ENCODE assay signal across 14 cellular contexts in genomic region chr6:90256698-90257485, GRCh38. TPM values are rescaled to one million over a fixed set of nuclear protein-coding genes. Genes with fewer than 3 reads are reported as not detected.
DNase-seq lines count a peak whose midpoint lies in the region; ATAC-seq and TF ChIP-seq lines count a peak whose summit lies in the region.
"Had no signal": no experiment of that assay in that cellular context is flagged by ENCODE, and none has a peak within 500 bp of the region (broad histone marks: within the 10 kb centered on the region; RNA-seq: fewer than 3 reads in every experiment).

No MANE protein-coding gene starts in this region.

- TF ChIP-seq CTCF in esophagus squamous epithelium (IDR thresholded peaks at IDR 0.05): no peak

- H3K4me1 ChIP-seq in esophagus squamous epithelium: no peaks in the 10 kb centered on the region
- H3K4me1 ChIP-seq: heart left ventricle had no signal

- H3K27me3 Mint-ChIP-seq in activated CD4-positive, alpha-beta T cell treated with anti-CD3 and anti-CD28 coated beads, Interleukin-2, amount 10 ng/mL, durations not matched to agents 7 days and 5 days: no peaks in the 10 kb centered on the region
- no peaks in the 10 kb centered on the region for H3K27me3 Mint-ChIP-seq in T-helper 2 cell treated with Interferon-gamma antibody and Interleukin-4, amounts not matched to agents 5 μg/mL and 100 μg/mL, for 36 hours (ENCODE audit: low read depth)
- H3K27me3 Mint-ChIP-seq in stimulated activated memory B cell treated with anti-CD40 and anti-IgM and Interleukin-4, amounts not matched to agents 10 μg/mL and 1 μg/mL and 100 μg/mL, for 72 hours: no peaks in the 10 kb centered on the region
- H3K27me3 Mint-ChIP-seq: brain had no signal

- CTCF ChIA-PET in activated CD4-positive, alpha-beta T cell treated with anti-CD3 and anti-CD28 coated beads, Interleukin-2, amount 10 ng/mL, durations not matched to agents 7 days and 5 days (lab: Charles Lee): no interaction called here

- H3K4me3 Mint-ChIP-seq in activated CD4-positive, alpha-beta T cell treated with anti-CD3 and anti-CD28 coated beads, Interleukin-2, amount 10 ng/mL, durations not matched to agents 7 days and 5 days: no peak overlapping the region
- H3K4me3 Mint-ChIP-seq in T-helper 2 cell treated with Interferon-gamma antibody and Interleukin-4, amounts not matched to agents 5 μg/mL and 100 μg/mL, for 36 hours: peak overlapping the region; percentile 10
- H3K4me3 Mint-ChIP-seq in stimulated activated memory B cell treated with anti-CD40 and anti-IgM and Interleukin-4, amounts not matched to agents 10 μg/mL and 1 μg/mL and 100 μg/mL, for 72 hours: no peak overlapping the region
- H3K4me3 Mint-ChIP-seq: brain had no signal

- H3K36me3 Mint-ChIP-seq in activated CD4-positive, alpha-beta T cell treated with anti-CD3 and anti-CD28 coated beads, Interleukin-2, amount 10 ng/mL, durations not matched to agents 7 days and 5 days (ENCODE audit: low read depth): peaks cover 79% of the 10 kb centered on the region
- peaks cover 64% of the 10 kb centered on the region for H3K36me3 Mint-ChIP-seq in T-helper 2 cell treated with Interferon-gamma antibody and Interleukin-4, amounts not matched to agents 5 μg/mL and 100 μg/mL, for 36 hours (ENCODE audit: low read depth)
- H3K36me3 Mint-ChIP-seq in stimulated activated memory B cell treated with anti-CD40 and anti-IgM and Interleukin-4, amounts not matched to agents 10 μg/mL and 1 μg/mL and 100 μg/mL, for 72 hours: peaks cover 43% of the 10 kb centered on the region

- TF ChIP-seq POLR2A in esophagus squamous epithelium (IDR thresholded peaks at IDR 0.05): no peak

- ATAC-seq in stimulated activated memory B cell treated with anti-CD40 and anti-IgM and Interleukin-4, amounts not matched to agents 10 μg/mL and 1 μg/mL and 100 μg/mL, for 72 hours: no peak
- ATAC-seq in GM18858 (IDR thresholded peaks at IDR 0.05; ENCODE audit: unreplicated experiment): no peak
- ATAC-seq: heart left ventricle had no signal

- peaks cover 45% of the 10 kb centered on the region for H3K9me3 Mint-ChIP-seq in activated CD4-positive, alpha-beta T cell treated with anti-CD3 and anti-CD28 coated beads, Interleukin-2, amount 10 ng/mL, durations not matched to agents 7 days and 5 days
- H3K9me3 Mint-ChIP-seq in T-helper 2 cell treated with Interferon-gamma antibody and Interleukin-4, amounts not matched to agents 5 μg/mL and 100 μg/mL, for 36 hours: peaks cover 37% of the 10 kb centered on the region
- H3K9me3 Mint-ChIP-seq in stimulated activated memory B cell treated with anti-CD40 and anti-IgM and Interleukin-4, amounts not matched to agents 10 μg/mL and 1 μg/mL and 100 μg/mL, for 72 hours: peaks cover 6% of the 10 kb centered on the region

- H3K27ac ChIP-seq in epithelial cell of prostate (peak overlapping the region; percentile 21), esophagus squamous epithelium (no peak overlapping the region)
- H3K27ac ChIP-seq: heart left ventricle had no signal

- no peaks in the 10 kb centered on the region for H3K27me3 ChIP-seq in esophagus squamous epithelium
- H3K27me3 ChIP-seq: heart left ventricle had no signal

- intact Hi-C loops in head of caudate nucleus (cut with DNase I): no loop called here
- intact Hi-C loops in esophagus squamous epithelium (cut with DNase I): no loop called here

- H3K4me1 Mint-ChIP-seq in activated CD4-positive, alpha-beta T cell treated with anti-CD3 and anti-CD28 coated beads, Interleukin-2, amount 10 ng/mL, durations not matched to agents 7 days and 5 days: peaks cover 84% of the 10 kb centered on the region
- peaks cover 62% of the 10 kb centered on the region for H3K4me1 Mint-ChIP-seq in T-helper 2 cell treated with Interferon-gamma antibody and Interleukin-4, amounts not matched to agents 5 μg/mL and 100 μg/mL, for 36 hours (ENCODE audit: low read depth)
- peaks cover 50% of the 10 kb centered on the region for H3K4me1 Mint-ChIP-seq in stimulated activated memory B cell treated with anti-CD40 and anti-IgM and Interleukin-4, amounts not matched to agents 10 μg/mL and 1 μg/mL and 100 μg/mL, for 72 hours

- peak overlapping the region; percentile 42 for H3K27ac Mint-ChIP-seq in activated CD4-positive, alpha-beta T cell treated with anti-CD3 and anti-CD28 coated beads, Interleukin-2, amount 10 ng/mL, durations not matched to agents 7 days and 5 days
- peak overlapping the region; percentile 56 for H3K27ac Mint-ChIP-seq in T-helper 2 cell treated with Interferon-gamma antibody and Interleukin-4, amounts not matched to agents 5 μg/mL and 100 μg/mL, for 36 hours
- peak overlapping the region; percentile 50 for H3K27ac Mint-ChIP-seq in stimulated activated memory B cell treated with anti-CD40 and anti-IgM and Interleukin-4, amounts not matched to agents 10 μg/mL and 1 μg/mL and 100 μg/mL, for 72 hours
- H3K27ac Mint-ChIP-seq: brain had no signal

- H3K4me3 ChIP-seq in esophagus squamous epithelium: no peak overlapping the region
- H3K4me3 ChIP-seq: heart left ventricle had no signal

- WGBS in esophagus squamous epithelium, 2 donors: 80% methylated on average over 4 of the region's 4 CpGs

- no peaks in the 10 kb centered on the region for H3K9me3 ChIP-seq in esophagus squamous epithelium

- POLR2A ChIA-PET in activated CD4-positive, alpha-beta T cell treated with anti-CD3 and anti-CD28 coated beads, Interleukin-2, amount 10 ng/mL, durations not matched to agents 7 days and 5 days (lab: Charles Lee): no interaction called here

- no peaks in the 10 kb centered on the region for H3K36me3 ChIP-seq in esophagus squamous epithelium
- H3K36me3 ChIP-seq: heart left ventricle had no signal

- DNase-seq in activated CD4-positive, alpha-beta T cell treated with anti-CD3 and anti-CD28 coated beads, Interleukin-2, amount 10 ng/mL, durations not matched to agents 7 days and 5 days: peak; percentile 56
- no peak for DNase-seq in activated CD4-positive, alpha-beta T cell treated with anti-CD3 and anti-CD28 coated beads for 48 hours
- DNase-seq in T-helper 2 cell treated with Interferon-gamma antibody and Interleukin-4, amounts not matched to agents 5 μg/mL and 100 μg/mL, for 36 hours (ENCODE audit: low spot score): peak; percentile 51
- DNase-seq in epithelial cell of prostate (ENCODE audit: low read depth, low spot score) (peak; percentile 20), head of caudate nucleus (no peak), esophagus squamous epithelium (lab: John Stamatoyannopoulos, UW) (no peak)
- DNase-seq: ACHN, heart left ventricle, midbrain, NCI-H1436 treated with DMSO at 0.1 percent for 48 hours, OCI-M1 had no signal

RNA-seq across cellular contexts. Expression of gene BACH2, which starts 39.8 kb away (rescaled TPM):
- total RNA-seq in activated CD4-positive, alpha-beta T cell treated with anti-CD3 and anti-CD28 coated beads, Interleukin-2, amount 10 ng/mL, durations not matched to agents 7 days and 5 days: 10 to 100 TPM; 59.4 to 61.6 TPM
- total RNA-seq in esophagus squamous epithelium: 1 to 10 TPM in 1 of 4 donors, under 1 TPM in 3; 0.22 to 6.1 (median 0.66) TPM

Comparison
In these comparisons a context has a peak if more than half of its experiments do, and no peak if none do; other contexts are left out.
1. DNase-seq: peak in activated CD4-positive, alpha-beta T cell treated with anti-CD3 and anti-CD28 coated beads, Interleukin-2, amount 10 ng/mL, durations not matched to agents 7 days and 5 days (single experiment), T-helper 2 cell treated with Interferon-gamma antibody and Interleukin-4, amounts not matched to agents 5 μg/mL and 100 μg/mL, for 36 hours (single experiment) and epithelial cell of prostate (single experiment); none in activated CD4-positive, alpha-beta T cell treated with anti-CD3 and anti-CD28 coated beads for 48 hours (single experiment), head of caudate nucleus (0 of 42) and esophagus squamous epithelium (single experiment).
2. RNA of gene BACH2, which starts 39.8 kb away (total RNA-seq): 59.4 to 61.6 TPM in activated CD4-positive, alpha-beta T cell treated with anti-CD3 and anti-CD28 coated beads, Interleukin-2, amount 10 ng/mL, durations not matched to agents 7 days and 5 days; 0.22 to 6.1 TPM in esophagus squamous epithelium; every median in the first group is over 4 times any median in the second.
3. Peak in every context shown above with its lines, with median percentiles within 50 percentile points of each other: H3K27ac Mint-ChIP-seq.